ENCODE assay signal across 8 cellular contexts in genomic region chr3:50327943-50328691, GRCh38. TPM values are rescaled to one million over a fixed set of nuclear protein-coding genes. Genes with fewer than 3 reads are reported as not detected.
DNase-seq lines count a peak whose midpoint lies in the region; ATAC-seq and TF ChIP-seq lines count a peak whose summit lies in the region.

TUSC2 (minus strand) TSS chr3:50328223; CDS start chr3:50328099, 124 bp downstream.

- DNase-seq in GM10248 (ENCODE audit: extremely low spot score) = peak; percentile 97
- DNase-seq in NCI-H1105 (lab: John Stamatoyannopoulos, UW) = peak; percentile 93
- DNase-seq in activated naive CD8-positive, alpha-beta T cell treated with anti-CD3 and anti-CD28 coated beads, Interleukin-2, amount 10 ng/mL, durations not matched to agents 7 days and 5 days = peak; percentile 95
- DNase-seq in Right ventricle myocardium inferior (ENCODE audit: missing footprints) = peak; percentile 99
- DNase-seq in tibial nerve (ENCODE audit: low spot score in 2 of 2) = peak; percentile 98

- TF ChIP-seq EP300 in tibial nerve (IDR thresholded peaks at IDR 0.05) = peak; percentile 87 to 89

- peak within 1 kb of the TSS; percentile 88 for H3K27ac Mint-ChIP-seq in activated naive CD8-positive, alpha-beta T cell treated with anti-CD3 and anti-CD28 coated beads, Interleukin-2, amount 10 ng/mL, durations not matched to agents 7 days and 5 days

- POLR2A ChIA-PET in GM10248 (lab: Yijun Ruan, JAX) = interaction anchor here (0.7 to 2.5 kb wide), 5 partner anchors 9 to 109 kb away, joined by 4 to 30 read pairs (median 5); partner anchors contain the start of genes CYB561D2 and NPRL2
- POLR2A ChIA-PET in activated naive CD8-positive, alpha-beta T cell treated with anti-CD3 and anti-CD28 coated beads, Interleukin-2, amount 10 ng/mL, durations not matched to agents 7 days and 5 days (lab: Charles Lee) = interaction anchor here (1.0 to 4.9 kb wide), 16 partner anchors 9 to 239 kb away, joined by 3 to 76 read pairs (median 4); partner anchors contain the start of genes CYB561D2, HYAL3, IFRD2 and NAA80

- H3K9me3 Mint-ChIP-seq in activated naive CD8-positive, alpha-beta T cell treated with anti-CD3 and anti-CD28 coated beads, Interleukin-2, amount 10 ng/mL, durations not matched to agents 7 days and 5 days = no peaks in the 10 kb centered on the region

- H3K9me3 ChIP-seq in SU-DHL-6 (ENCODE audit: insufficient read depth, low read length) (no peaks in the 10 kb centered on the region), parathyroid adenoma (ENCODE audit: control insufficient read depth, low read length) (no peaks in the 10 kb centered on the region), tibial nerve (no peaks in the 10 kb centered on the region)

- H3K27me3 ChIP-seq in SU-DHL-6 (ENCODE audit: low read length) = no peaks in the 10 kb centered on the region
- H3K27me3 ChIP-seq in parathyroid adenoma (ENCODE audit: control insufficient read depth, insufficient read depth, low read length) = no peaks in the 10 kb centered on the region
- H3K27me3 ChIP-seq in tibial nerve = no peaks in the 10 kb centered on the region

- no peaks in the 10 kb centered on the region for H3K9me2 ChIP-seq in SU-DHL-6 (replicated peaks; ENCODE audit: insufficient read depth, low read length)

- TF ChIP-seq CTCF in GM10248 (IDR thresholded peaks at IDR 0.05; ENCODE audit: control extremely low read depth, extremely low read depth, low read depth, missing control alignments) (no peak), SU-DHL-6 (IDR thresholded peaks at IDR 0.05; ENCODE audit: insufficient read depth, low read length, poor library complexity, severe bottlenecking) (no peak), parathyroid adenoma (IDR thresholded peaks at IDR 0.05) (no peak), tibial nerve (IDR thresholded peaks at IDR 0.05) (peak in 1 of 5 experiments; percentile 44)

- peak within 1 kb of the TSS; percentile 95 for H3K4me3 Mint-ChIP-seq in activated naive CD8-positive, alpha-beta T cell treated with anti-CD3 and anti-CD28 coated beads, Interleukin-2, amount 10 ng/mL, durations not matched to agents 7 days and 5 days

- peak within 1 kb of the TSS; percentile 33 for H3K27ac ChIP-seq in SU-DHL-6 (ENCODE audit: low read depth, low read length)
- peak within 1 kb of the TSS; percentile 75 for H3K27ac ChIP-seq in parathyroid adenoma
- peak within 1 kb of the TSS; percentile 57 to 89 (median 86) for H3K27ac ChIP-seq in tibial nerve

- CTCF ChIA-PET in GM10248 (lab: Yijun Ruan, JAX) = interaction anchor here (1.0 to 2.7 kb wide), 11 partner anchors 8 to 82 kb away, joined by 3 to 5 read pairs (median 3); no protein-coding TSS in a partner anchor

- H3K9ac ChIP-seq in SU-DHL-6 (ENCODE audit: low read length) (peak within 1 kb of the TSS; percentile 91), parathyroid adenoma (peak within 1 kb of the TSS; percentile 95)

- H3F3A ChIP-seq in SU-DHL-6 (ENCODE audit: insufficient read depth) = peaks cover 12% of the 10 kb centered on the region

- peaks cover 23% of the 10 kb centered on the region for H3K4me1 Mint-ChIP-seq in activated naive CD8-positive, alpha-beta T cell treated with anti-CD3 and anti-CD28 coated beads, Interleukin-2, amount 10 ng/mL, durations not matched to agents 7 days and 5 days

- WGBS in tibial nerve, 2 donors = 2 to 5% methylated on average over 30 to 43 of the region's 55 CpGs

- intact Hi-C loops in Right ventricle myocardium inferior (cut with DNase I) = no loop called here

- peaks cover 19% of the 10 kb centered on the region for H3K36me3 Mint-ChIP-seq in activated naive CD8-positive, alpha-beta T cell treated with anti-CD3 and anti-CD28 coated beads, Interleukin-2, amount 10 ng/mL, durations not matched to agents 7 days and 5 days

- H3K4me3 ChIP-seq in SU-DHL-6 (ENCODE audit: insufficient read depth, low read length, poor library complexity, severe bottlenecking) (peak within 1 kb of the TSS; percentile 86), parathyroid adenoma (ENCODE audit: low read depth, low read length) (peak within 1 kb of the TSS; percentile 84), tibial nerve (peak within 1 kb of the TSS; percentile 78 to 97 (median 90))

- ATAC-seq in HG02623 (IDR thresholded peaks at IDR 0.05; ENCODE audit: unreplicated experiment) (peak; percentile 89), Right ventricle myocardium inferior (peak; percentile 91)
- peak; percentile 87 for ATAC-seq in activated naive CD8-positive, alpha-beta T cell treated with anti-CD3 and anti-CD28 coated beads, Interleukin-2, amount 10 ng/mL, durations not matched to agents 7 days and 5 days (ENCODE audit: low read depth)

- H2AFZ ChIP-seq in SU-DHL-6 (ENCODE audit: low read depth, low read length, severe bottlenecking) (peak within 1 kb of the TSS; percentile 17), parathyroid adenoma (peak within 1 kb of the TSS; percentile 87)

- H3K79me2 ChIP-seq in SU-DHL-6 (ENCODE audit: insufficient read depth, low read length) = peaks cover 15% of the 10 kb centered on the region
- H3K79me2 ChIP-seq in parathyroid adenoma = peaks cover 12% of the 10 kb centered on the region

- H3K36me3 ChIP-seq in SU-DHL-6 (ENCODE audit: low read length) (peaks cover 6% of the 10 kb centered on the region; the same call in 1 of the 2 replicates), parathyroid adenoma (ENCODE audit: control insufficient read depth, insufficient read depth, low read length) (no peaks in the 10 kb centered on the region), tibial nerve (peaks cover 5 to 55% (median 17%) of the 10 kb centered on the region in 3 donors)

- H3K4me1 ChIP-seq in parathyroid adenoma (peaks cover 15% of the 10 kb centered on the region), tibial nerve (peaks cover 0 to 67% (median 21%) of the 10 kb centered on the region in 4 donors)

- H3K4me2 ChIP-seq in SU-DHL-6 (ENCODE audit: low read depth, low read length, poor library complexity, severe bottlenecking) (peak within 1 kb of the TSS; percentile 70), parathyroid adenoma (ENCODE audit: low read length) (peak within 1 kb of the TSS; percentile 90)

- no peaks in the 10 kb centered on the region for H3K27me3 Mint-ChIP-seq in activated naive CD8-positive, alpha-beta T cell treated with anti-CD3 and anti-CD28 coated beads, Interleukin-2, amount 10 ng/mL, durations not matched to agents 7 days and 5 days

- no peaks in the 10 kb centered on the region for H4K20me1 ChIP-seq in SU-DHL-6 (ENCODE audit: low read depth, low read length)

- TF ChIP-seq POLR2A in tibial nerve (IDR thresholded peaks at IDR 0.05) = peak; percentile 28 to 65

RNA-seq across cellular contexts. Expression of gene TUSC2, which starts in this region (rescaled TPM):
- 10 to 100 TPM; 20.2 to 20.8 TPM for total RNA-seq in activated naive CD8-positive, alpha-beta T cell treated with anti-CD3 and anti-CD28 coated beads, Interleukin-2, amount 10 ng/mL, durations not matched to agents 7 days and 5 days
- 32.8 TPM for total RNA-seq in Right ventricle myocardium inferior
- total RNA-seq in tibial nerve = 10 to 100 TPM; 19.0 to 31.9 (median 20.8) TPM

Comparison
In these comparisons a context has a peak if more than half of its experiments do, and no peak if none do; other contexts are left out.
1. Peak in every context shown above with its lines: DNase-seq, ATAC-seq, H3K4me3 ChIP-seq and H3K27ac ChIP-seq.
2. H3K27ac ChIP-seq: peak in every context shown above with its lines; median percentile 86 in tibial nerve; 75 in parathyroid adenoma; 33 in SU-DHL-6.